Comparison of ENCODE assay signal across 13 cellular contexts in genomic region chr2:69554568-69554967, GRCh38.
DNase-seq lines count a peak whose midpoint lies in the region; ATAC-seq, FAIRE-seq and TF ChIP-seq lines count a peak whose summit lies in the region.
"Had no signal": no experiment of that assay in that cellular context is flagged by ENCODE, and none has a peak within 500 bp of the region (broad histone marks: within the 10 kb centered on the region; RNA-seq: fewer than 3 reads in every experiment).

No MANE protein-coding gene starts in this region.

- no peaks in the 10 kb centered on the region for H3K9me3 Mint-ChIP-seq in activated CD4-positive, alpha-beta T cell treated with anti-CD3 and anti-CD28 coated beads for 36 hours (ENCODE audit: low read depth)
- H3K9me3 Mint-ChIP-seq in activated naive CD8-positive, alpha-beta T cell treated with anti-CD3 and anti-CD28 coated beads for 36 hours: no peaks in the 10 kb centered on the region
- H3K9me3 Mint-ChIP-seq in nephron progenitor cell: peaks cover 1% of the 10 kb centered on the region

- H3K36me3 Mint-ChIP-seq in activated CD4-positive, alpha-beta T cell treated with anti-CD3 and anti-CD28 coated beads for 36 hours (ENCODE audit: low read depth): peaks cover 36% of the 10 kb centered on the region
- peaks cover 22% of the 10 kb centered on the region for H3K36me3 Mint-ChIP-seq in activated naive CD8-positive, alpha-beta T cell treated with anti-CD3 and anti-CD28 coated beads for 36 hours
- H3K36me3 Mint-ChIP-seq in nephron progenitor cell (ENCODE audit: low read depth): peaks cover 23% of the 10 kb centered on the region

- H3K9me3 ChIP-seq in right lobe of liver: no peaks in the 10 kb centered on the region
- H3K9me3 ChIP-seq: sigmoid colon had no signal

- H3K27ac ChIP-seq in right lobe of liver: no peak overlapping the region
- H3K27ac ChIP-seq: GM23248 had no signal

- intact Hi-C loops in activated CD4-positive, alpha-beta T cell treated with anti-CD3 and anti-CD28 coated beads for 36 hours (cut with DNase I, micrococcal nuclease): no loop called here
- intact Hi-C loops in right lobe of liver (cut with DNase I): no loop called here

- no peaks in the 10 kb centered on the region for H3K4me1 ChIP-seq in right lobe of liver

- no peak for FAIRE-seq in GM12891 (lab: Jason Lieb, UNC)
- FAIRE-seq: islet of Langerhans had no signal

- H3K4me1 Mint-ChIP-seq in activated CD4-positive, alpha-beta T cell treated with anti-CD3 and anti-CD28 coated beads for 36 hours: peaks cover 61% of the 10 kb centered on the region
- H3K4me1 Mint-ChIP-seq in activated naive CD8-positive, alpha-beta T cell treated with anti-CD3 and anti-CD28 coated beads for 36 hours: peaks cover 37% of the 10 kb centered on the region
- no peaks in the 10 kb centered on the region for H3K4me1 Mint-ChIP-seq in nephron progenitor cell
- H3K4me1 Mint-ChIP-seq: nephron had no signal

- no peaks in the 10 kb centered on the region for H3K27me3 Mint-ChIP-seq in activated CD4-positive, alpha-beta T cell treated with anti-CD3 and anti-CD28 coated beads for 36 hours
- no peaks in the 10 kb centered on the region for H3K27me3 Mint-ChIP-seq in activated naive CD8-positive, alpha-beta T cell treated with anti-CD3 and anti-CD28 coated beads for 36 hours
- H3K27me3 Mint-ChIP-seq in nephron progenitor cell (ENCODE audit: low read depth, poor library complexity): peaks cover 3% of the 10 kb centered on the region

- no peak for ATAC-seq in activated CD4-positive, alpha-beta T cell treated with anti-CD3 and anti-CD28 coated beads for 36 hours
- ATAC-seq in GM21619 (IDR thresholded peaks at IDR 0.05; ENCODE audit: unreplicated experiment) (peak; percentile 13), right lobe of liver (no peak)

- TF ChIP-seq POLR2A in right lobe of liver (IDR thresholded peaks at IDR 0.05) (no peak), GM12891 (IDR thresholded peaks at IDR 0.05; ENCODE audit: low read depth, low read length) (no peak)

- CTCF ChIA-PET in activated CD4-positive, alpha-beta T cell treated with anti-CD3 and anti-CD28 coated beads for 36 hours (lab: Charles Lee): interaction anchor here (0.5 to 3.6 kb wide), 6 partner anchors 9 to 160 kb away, joined by 3 to 41 read pairs (median 4); no protein-coding TSS in a partner anchor

- POLR2A ChIA-PET in activated CD4-positive, alpha-beta T cell treated with anti-CD3 and anti-CD28 coated beads for 36 hours (lab: Charles Lee): no interaction called here

- peak overlapping the region; percentile 1 for H3K4me3 Mint-ChIP-seq in activated CD4-positive, alpha-beta T cell treated with anti-CD3 and anti-CD28 coated beads for 36 hours
- no peak overlapping the region for H3K4me3 Mint-ChIP-seq in activated naive CD8-positive, alpha-beta T cell treated with anti-CD3 and anti-CD28 coated beads for 36 hours
- no peak overlapping the region for H3K4me3 Mint-ChIP-seq in nephron progenitor cell
- H3K4me3 Mint-ChIP-seq: nephron had no signal

- no peak for DNase-seq in activated CD4-positive, alpha-beta T cell treated with anti-CD3 and anti-CD28 coated beads for 36 hours
- DNase-seq in activated CD4-positive, alpha-beta T cell treated with anti-CD3 and anti-CD28 coated beads, Interleukin-2, amount 50 U/mL, for 48 hours: no peak
- DNase-seq in activated naive CD8-positive, alpha-beta T cell treated with anti-CD3 and anti-CD28 coated beads for 36 hours: no peak
- DNase-seq in nephron progenitor cell (no peak), NCI-H526 treated with DMSO at 0.1 percent for 48 hours (lab: John Stamatoyannopoulos, UW) (no peak), right lobe of liver (no peak), GM12891 (ENCODE audit: insufficient read length, low spot score) (no peak)
- DNase-seq: foreskin fibroblast, GM23248, sigmoid colon had no signal

- H3K36me3 ChIP-seq in right lobe of liver: no peaks in the 10 kb centered on the region
- H3K36me3 ChIP-seq: sigmoid colon had no signal

- H3K27me3 ChIP-seq in right lobe of liver: no peaks in the 10 kb centered on the region
- H3K27me3 ChIP-seq: sigmoid colon had no signal

- H3K27ac Mint-ChIP-seq in activated CD4-positive, alpha-beta T cell treated with anti-CD3 and anti-CD28 coated beads for 36 hours: peak overlapping the region; percentile 75
- H3K27ac Mint-ChIP-seq in activated naive CD8-positive, alpha-beta T cell treated with anti-CD3 and anti-CD28 coated beads for 36 hours: peak overlapping the region; percentile 50
- H3K27ac Mint-ChIP-seq in nephron progenitor cell: peak overlapping the region; percentile 8
- H3K27ac Mint-ChIP-seq: nephron had no signal

- H3K4me3 ChIP-seq in right lobe of liver: no peak overlapping the region
- H3K4me3 ChIP-seq: GM23248, sigmoid colon had no signal

- 87% methylated on average over 4 of the region's 4 CpGs for WGBS in right lobe of liver (ENCODE audit: insufficient coverage, low coverage, low lambda C conversion rate, missing lambda C conversion rate)

- TF ChIP-seq CTCF in nephron progenitor cell (IDR thresholded peaks at IDR 0.05) (no peak), right lobe of liver (IDR thresholded peaks at IDR 0.05) (no peak)

TF ChIP-seq in GM12891, 5 proteins besides CTCF, POLR2A, EP300 and RAD21:
- TF ChIP-seq POU2F2 (IDR thresholded peaks at IDR 0.05; ENCODE audit: low read depth, low read length) (no peak), POLR2AphosphoS5 (IDR thresholded peaks at IDR 0.05; ENCODE audit: low read depth, low read length) (no peak), SPI1 (IDR thresholded peaks at IDR 0.05; ENCODE audit: low read depth, low read length) (no peak), PAX5 (IDR thresholded peaks at IDR 0.05; ENCODE audit: insufficient read depth, low read length, severe bottlenecking) (no peak), TAF1 (IDR thresholded peaks at IDR 0.05; ENCODE audit: low read depth, low read length) (no peak)

Comparison
In these comparisons a context has a peak if more than half of its experiments do, and no peak if none do; other contexts are left out.
1. H3K27ac Mint-ChIP-seq: peak in every context shown above with its lines; median percentile 75 in activated CD4-positive, alpha-beta T cell treated with anti-CD3 and anti-CD28 coated beads for 36 hours; 50 in activated naive CD8-positive, alpha-beta T cell treated with anti-CD3 and anti-CD28 coated beads for 36 hours; 8 in nephron progenitor cell.